ENCODE assay signal across 1 cellular context in genomic region chr5:143041461-143041860, GRCh38.
TF ChIP-seq lines count a peak whose summit lies in the region.

No MANE protein-coding gene starts in this region.

TF ChIP-seq in HCT116, 20 proteins besides CTCF, POLR2A, EP300 and RAD21 (continued from another document):
- TF ChIP-seq REST (IDR thresholded peaks at IDR 0.05; ENCODE audit: low read depth) (no peak), ATF3 (IDR thresholded peaks at IDR 0.05) (no peak), ZFX (IDR thresholded peaks at IDR 0.05) (no peak), SIN3A (IDR thresholded peaks at IDR 0.05; ENCODE audit: low read depth) (no peak), ELF1 (IDR thresholded peaks at IDR 0.05; ENCODE audit: borderline replicate concordance, low read depth) (no peak)
